ENCODE assay signal across 1 cellular context in genomic region chr6:16746812-16747211, GRCh38.
TF ChIP-seq lines count a peak whose summit lies in the region.

No MANE protein-coding gene starts in this region.

TF ChIP-seq in SK-N-SH treated with all-trans-retinoic acid at 6 μM for 48 hours, 23 proteins besides CTCF, POLR2A, EP300 and RAD21 (continued from another document):
- no peak for TF ChIP-seq TSHZ2 (CRISPR knock-in tag; IDR thresholded peaks at IDR 0.05)
- TF ChIP-seq RARB (CRISPR knock-in tag; IDR thresholded peaks at IDR 0.05) = no peak
- TF ChIP-seq ARNTL (CRISPR knock-in tag; IDR thresholded peaks at IDR 0.05; ENCODE audit: borderline replicate concordance, low read depth) = no peak
- no peak for TF ChIP-seq GLIS3 (CRISPR knock-in tag; IDR thresholded peaks at IDR 0.05)
- no peak for TF ChIP-seq BACH2 (CRISPR knock-in tag; IDR thresholded peaks at IDR 0.05; ENCODE audit: borderline replicate concordance)
- no peak for TF ChIP-seq PPARA (CRISPR knock-in tag; IDR thresholded peaks at IDR 0.05; ENCODE audit: borderline replicate concordance)
- TF ChIP-seq ZC3H10 (CRISPR knock-in tag; IDR thresholded peaks at IDR 0.05) = no peak
- no peak for TF ChIP-seq CSDC2 (CRISPR knock-in tag; IDR thresholded peaks at IDR 0.05)
- no peak for TF ChIP-seq TCF4 (CRISPR knock-in tag; IDR thresholded peaks at IDR 0.05; ENCODE audit: borderline replicate concordance)
- no peak for TF ChIP-seq TOX (CRISPR knock-in tag; IDR thresholded peaks at IDR 0.05; ENCODE audit: borderline replicate concordance)
